Comparison of ENCODE assay signal across 21 cellular contexts in genomic region chr9:4585135-4585534, GRCh38.
DNase-seq lines count a peak whose midpoint lies in the region; ATAC-seq, FAIRE-seq and TF ChIP-seq lines count a peak whose summit lies in the region.
"Had no signal": no experiment of that assay in that cellular context is flagged by ENCODE, and none has a peak within 500 bp of the region (broad histone marks: within the 10 kb centered on the region; RNA-seq: fewer than 3 reads in every experiment).

No MANE protein-coding gene starts in this region.

- TF ChIP-seq CTCF in C4-2B (conservative IDR thresholded peaks at IDR 0.05) (no peak), K562 (IDR thresholded peaks at IDR 0.05 in 2 of 3, conservative IDR thresholded peaks at IDR 0.05 in 1 of 3; ENCODE audit: insufficient read depth in 2 of 3, low read depth in 1 of 3, low read length in 3 of 3) (no peak), HepG2 (CRISPR knock-in tag; IDR thresholded peaks at IDR 0.05) (no peak), gastroesophageal sphincter (IDR thresholded peaks at IDR 0.05) (no peak)

- POLR2A ChIA-PET in K562 (lab: Yijun Ruan, JAX): no interaction called here
- POLR2A ChIA-PET in HepG2 (lab: Yijun Ruan, JAX): no interaction called here

- H4K20me1 ChIP-seq in K562 (replicated peaks; ENCODE audit: control insufficient read depth, insufficient read depth, low read length) (no peaks in the 10 kb centered on the region), HepG2 (ENCODE audit: insufficient read depth, low read length) (no peaks in the 10 kb centered on the region)
- H4K20me1 ChIP-seq: BLaER1 treated with 17β-estradiol and CSF1 and Interleukin-3, amounts not matched to agents 10 nM and 100 nM had no signal

- H3K4me1 ChIP-seq in K562 (replicated peaks in 1 of 2; ENCODE audit: control insufficient read depth in 2 of 2, insufficient read depth in 2 of 2, low read length in 2 of 2) (no peaks in the 10 kb centered on the region), HepG2 (ENCODE audit: insufficient read depth, low read length) (peaks cover 25% of the 10 kb centered on the region), gastroesophageal sphincter (peaks cover 0 to 18% (median 0%) of the 10 kb centered on the region in 3 donors)
- H3K4me1 ChIP-seq: BLaER1 treated with 17β-estradiol and CSF1 and Interleukin-3, amounts not matched to agents 10 nM and 100 nM; Peyer's patch had no signal

- H3K27me3 ChIP-seq in K562 (ENCODE audit: control insufficient read depth in 2 of 2, insufficient read depth in 2 of 2, low read length in 2 of 2) (peaks cover 0 to 5% of the 10 kb centered on the region in 2 experiments; a peak in 1 of 5 replicates), HepG2 (ENCODE audit: control insufficient read depth in 1 of 2, insufficient read depth in 2 of 2, low read length in 2 of 2) (no peaks in the 10 kb centered on the region), gastroesophageal sphincter (no peaks in the 10 kb centered on the region)
- H3K27me3 ChIP-seq: BLaER1 treated with 17β-estradiol and CSF1 and Interleukin-3, amounts not matched to agents 10 nM and 100 nM; Peyer's patch had no signal

- no peaks in the 10 kb centered on the region for H3K36me3 ChIP-seq in K562 (ENCODE audit: control insufficient read depth, insufficient read depth, low read length)
- no peaks in the 10 kb centered on the region for H3K36me3 ChIP-seq in HepG2 (replicated peaks in 1 of 2; ENCODE audit: control insufficient read depth in 1 of 2, insufficient read depth in 2 of 2, low read length in 2 of 2)
- H3K36me3 ChIP-seq in gastroesophageal sphincter: peaks cover 0 to 13% of the 10 kb centered on the region in 2 donors
- H3K36me3 ChIP-seq: HAP-1 had no signal

- H3K79me2 ChIP-seq in K562 (ENCODE audit: control insufficient read depth, insufficient read depth, low read length) (no peaks in the 10 kb centered on the region), HepG2 (ENCODE audit: insufficient read depth, low read length) (no peaks in the 10 kb centered on the region)

- ATAC-seq in K562 (no peak), HepG2 (no peak), sciatic nerve (no peak), gastroesophageal sphincter (no peak)
- ATAC-seq: Right ventricle myocardium inferior had no signal

- H3K9me1 ChIP-seq in K562 (ENCODE audit: control insufficient read depth, insufficient read depth, low read length): no peaks in the 10 kb centered on the region

- intact Hi-C loops in K562 (cut with micrococcal nuclease) (no loop called here), HepG2 (cut with micrococcal nuclease; ENCODE audit: unreplicated experiment) (no loop called here), sciatic nerve (cut with DNase I) (no loop called here)

- no TSS peak for BruUV-seq in K562 (replicated peaks; lab: Mats Ljungman, UMichigan)
- no TSS peak for BruUV-seq in HepG2 (replicated peaks; lab: Mats Ljungman, UMichigan)

- in situ Hi-C loops in K562 (cut with MboI): no loop called here
- in situ Hi-C loops in HepG2 (cut with HindIII; ENCODE audit: extremely low pct_ligation_motif_present, low pct_unique_long_range_greater_than_20kb): no loop called here

- H3K9ac ChIP-seq in K562 (ENCODE audit: insufficient read depth in 1 of 2, low read depth in 2 of 2, low read length in 2 of 2) (no peak overlapping the region), HepG2 (ENCODE audit: insufficient read depth, low read depth, low read length) (no peak overlapping the region)
- H3K9ac ChIP-seq: BLaER1 treated with 17β-estradiol and CSF1 and Interleukin-3, amounts not matched to agents 10 nM and 100 nM had no signal

- TF ChIP-seq RAD21 in Ishikawa (IDR thresholded peaks at IDR 0.05; ENCODE audit: low read depth) (no peak), K562 (CRISPR knock-in tag; conservative IDR thresholded peaks at IDR 0.05 in 1 of 2, IDR thresholded peaks at IDR 0.05 in 1 of 2) (no peak), HepG2 (CRISPR knock-in tag; IDR thresholded peaks at IDR 0.05) (no peak)

- H3K27ac ChIP-seq in C4-2B (peak overlapping the region; percentile 35; the same call in 1 of the 2 replicates), K562 (ENCODE audit: extremely low read depth, low read depth, low read length) (no peak overlapping the region), HepG2 (ENCODE audit: extremely low read length, insufficient read depth, low read length) (no peak overlapping the region), gastroesophageal sphincter (no peak overlapping the region)
- H3K27ac ChIP-seq: BLaER1 treated with 17β-estradiol and CSF1 and Interleukin-3, amounts not matched to agents 10 nM and 100 nM; Peyer's patch; SK-N-MC had no signal

- 0% methylated on average over 5 of the region's 5 CpGs for WGBS in K562 (ENCODE audit: insufficient coverage, low coverage, missing lambda C conversion rate)
- 58% methylated on average over 4 of the region's 5 CpGs for WGBS in HepG2 (ENCODE audit: low lambda C conversion rate)
- 84 to 90% methylated on average over 3 to 4 of the region's 5 CpGs for WGBS in gastroesophageal sphincter (ENCODE audit: low coverage in 1 of 2), 2 donors

- no peak for TF ChIP-seq EP300 in Ishikawa (IDR thresholded peaks at IDR 0.05; ENCODE audit: borderline replicate concordance)
- no peak for TF ChIP-seq EP300 in K562 (IDR thresholded peaks at IDR 0.05; ENCODE audit: low read length)
- TF ChIP-seq EP300 in HepG2 (IDR thresholded peaks at IDR 0.05; ENCODE audit: low read depth in 2 of 2, low read length in 2 of 2): no peak
- TF ChIP-seq EP300 in HepG2 (CRISPR knock-in tag; IDR thresholded peaks at IDR 0.05; ENCODE audit: borderline replicate concordance): no peak
- TF ChIP-seq EP300 in gastroesophageal sphincter (IDR thresholded peaks at IDR 0.05): no peak

- H3K4me2 ChIP-seq in K562 (ENCODE audit: insufficient read depth, low read length) (no peak overlapping the region), HepG2 (ENCODE audit: low read depth, low read length) (no peak overlapping the region)
- H3K4me2 ChIP-seq: BLaER1 treated with 17β-estradiol and CSF1 and Interleukin-3, amounts not matched to agents 10 nM and 100 nM had no signal

- no peak for TF ChIP-seq POLR2A in K562 (conservative IDR thresholded peaks at IDR 0.05)
- no peak for TF ChIP-seq POLR2A in HepG2 (IDR thresholded peaks at IDR 0.05; ENCODE audit: insufficient read depth in 1 of 2, low read depth in 2 of 2, low read length in 2 of 2)
- TF ChIP-seq POLR2A in gastroesophageal sphincter (IDR thresholded peaks at IDR 0.05): no peak

- no peak overlapping the region for H2AFZ ChIP-seq in K562 (ENCODE audit: low read depth, low read length)
- H2AFZ ChIP-seq in HepG2 (ENCODE audit: low read length): no peak overlapping the region

- no peak for FAIRE-seq in K562 (lab: Jason Lieb, UNC)
- FAIRE-seq in HepG2 (lab: Jason Lieb, UNC): no peak
- FAIRE-seq: GM12892 had no signal

- H3K4me3 ChIP-seq in K562: no peak overlapping the region
- no peak overlapping the region for H3K4me3 ChIP-seq in HepG2 (replicated peaks in 1 of 3; ENCODE audit: insufficient read depth in 1 of 3, low read depth in 2 of 3, low read length in 3 of 3)
- H3K4me3 ChIP-seq in gastroesophageal sphincter: no peak overlapping the region
- H3K4me3 ChIP-seq: BLaER1 treated with 17β-estradiol and CSF1 and Interleukin-3, amounts not matched to agents 10 nM and 100 nM; HAP-1; Peyer's patch; SK-N-MC had no signal

- CTCF ChIA-PET in K562 (lab: Yijun Ruan, JAX; ENCODE audit: low intra/inter-chr PET ratio): no interaction called here
- CTCF ChIA-PET in HepG2 (lab: Yijun Ruan, JAX; ENCODE audit: low intra/inter-chr PET ratio, low total read pairs): no interaction called here

- H3K9me3 ChIP-seq in K562 (replicated peaks; ENCODE audit: control insufficient read depth, insufficient read depth, low read depth, low read length) (no peaks in the 10 kb centered on the region), HepG2 (ENCODE audit: low read length) (no peaks in the 10 kb centered on the region), gastroesophageal sphincter (no peaks in the 10 kb centered on the region)
- H3K9me3 ChIP-seq: BLaER1 treated with 17β-estradiol and CSF1 and Interleukin-3, amounts not matched to agents 10 nM and 100 nM; HAP-1; Peyer's patch had no signal

- DNase-seq in K562 (ENCODE audit: extremely low read depth in 1 of 4, low spot score in 3 of 4): no peak
- no peak for DNase-seq in HepG2 (ENCODE audit: low spot score)
- no peak for DNase-seq in HuH-7 (ENCODE audit: low spot score)
- no peak for DNase-seq in sciatic nerve (ENCODE audit: low spot score)
- no peak for DNase-seq in GM19240 (ENCODE audit: insufficient read length, low spot score)
- DNase-seq: DMS79 treated with DMSO at 0.1 percent for 48 hours, GF-D8, NCI-H1048, NCI-H146, NCI-H2081, NCI-H510A, NCI-H82, Peyer's patch had no signal

TF ChIP-seq in Ishikawa, 13 proteins besides CTCF, POLR2A, EP300 and RAD21 (continues in another document):
- no peak for TF ChIP-seq EGR1 (IDR thresholded peaks at IDR 0.05)
- TF ChIP-seq CREB1 (IDR thresholded peaks at IDR 0.05; ENCODE audit: low read depth): no peak
- no peak for TF ChIP-seq NFIC (IDR thresholded peaks at IDR 0.05)
- no peak for TF ChIP-seq MAX (IDR thresholded peaks at IDR 0.05)
- TF ChIP-seq YY1 (IDR thresholded peaks at IDR 0.05; ENCODE audit: low read depth): no peak
- no peak for TF ChIP-seq TEAD4 (IDR thresholded peaks at IDR 0.05)

TF ChIP-seq in K562, 482 proteins besides CTCF, POLR2A, EP300 and RAD21:
- TF ChIP-seq ZC3H4 (CRISPR knock-in tag; IDR thresholded peaks at IDR 0.05; ENCODE audit: borderline replicate concordance) (no peak), ATF4 (CRISPR knock-in tag; IDR thresholded peaks at IDR 0.05) (no peak), EHMT2 (IDR thresholded peaks at IDR 0.05) (peak; percentile 57)

TF ChIP-seq in HepG2, 621 proteins besides CTCF, POLR2A, EP300 and RAD21 (continues in another document):
- TF ChIP-seq MIER2 (CRISPR knock-in tag; IDR thresholded peaks at IDR 0.05): peak; percentile 89
